Comparison of ENCODE assay signal across 18 cellular contexts in genomic region chr10:66931949-66932343, GRCh38. TPM values are rescaled to one million over a fixed set of nuclear protein-coding genes. Genes with fewer than 3 reads are reported as not detected.
A peak's percentile ranks its signal among the peaks of the same experiment; 100 is the strongest.
DNase-seq lines count a peak whose midpoint lies in the region; ATAC-seq, FAIRE-seq and TF ChIP-seq lines count a peak whose summit lies in the region.
"Had no signal": no experiment of that assay in that cellular context is flagged by ENCODE, and none has a peak within 500 bp of the region (broad histone marks: within the 10 kb centered on the region; RNA-seq: fewer than 3 reads in every experiment).

No MANE protein-coding gene starts in this region.

- no peak for TF ChIP-seq CTCF in endothelial cell (IDR thresholded peaks at IDR 0.05; ENCODE audit: unreplicated experiment)

- H3K4me3 Mint-ChIP-seq in endothelial cell (ENCODE audit: unreplicated experiment) (no peak overlapping the region), T-cell (no peak overlapping the region)
- H3K4me3 Mint-ChIP-seq: activated CD4-positive, alpha-beta T cell treated with anti-CD3 and anti-CD28 coated beads, Interleukin-2, amount 10 ng/mL, durations not matched to agents 24 days and 14 days; effector memory CD8-positive, alpha-beta T cell; mesothelial cell of epicardium had no signal

- H3K4me1 Mint-ChIP-seq in endothelial cell (ENCODE audit: unreplicated experiment) (peaks cover 3% of the 10 kb centered on the region), T-cell (peaks cover 0 to 3% (median 0%) of the 10 kb centered on the region in 3 donors)
- H3K4me1 Mint-ChIP-seq: activated CD4-positive, alpha-beta T cell treated with anti-CD3 and anti-CD28 coated beads, Interleukin-2, amount 10 ng/mL, durations not matched to agents 24 days and 14 days had no signal

- peaks cover 4% of the 10 kb centered on the region for H3K27me3 Mint-ChIP-seq in endothelial cell (ENCODE audit: unreplicated experiment)
- peaks cover 30 to 33% of the 10 kb centered on the region in 2 donors for H3K27me3 Mint-ChIP-seq in T-cell

- TF ChIP-seq POLR2A in H54 (IDR thresholded peaks at IDR 0.05; ENCODE audit: low read depth, low read length), result no peak

- H3K27ac Mint-ChIP-seq in endothelial cell (ENCODE audit: unreplicated experiment) (no peak overlapping the region), T-cell (no peak overlapping the region)
- H3K27ac Mint-ChIP-seq: activated CD4-positive, alpha-beta T cell treated with anti-CD3 and anti-CD28 coated beads, Interleukin-2, amount 10 ng/mL, durations not matched to agents 24 days and 14 days; effector memory CD8-positive, alpha-beta T cell; mesothelial cell of epicardium had no signal

- no peak for ATAC-seq in T-cell (replicated peaks in 1 of 4)
- ATAC-seq: effector memory CD8-positive, alpha-beta T cell had no signal

- FAIRE-seq in H54 (lab: Jason Lieb, UNC), result peak; percentile 65

- H3K9me3 Mint-ChIP-seq in endothelial cell (ENCODE audit: unreplicated experiment) (no peaks in the 10 kb centered on the region), T-cell (no peaks in the 10 kb centered on the region)
- H3K9me3 Mint-ChIP-seq: activated CD4-positive, alpha-beta T cell treated with anti-CD3 and anti-CD28 coated beads, Interleukin-2, amount 10 ng/mL, durations not matched to agents 24 days and 14 days; mesothelial cell of epicardium had no signal

- DNase-seq in H54 (ENCODE audit: insufficient read length, low spot score) (no peak), SK-N-DZ (ENCODE audit: low spot score) (peak; percentile 13), hypothalamus (lab: John Stamatoyannopoulos, UW) (peak in 32 of 51 donors; percentile 2 to 80 (median 27)), pons (ENCODE audit: low spot score) (peak; percentile 91), endothelial cell (ENCODE audit: low spot score) (no peak), T-cell (no peak)
- no peak for DNase-seq in activated naive CD4-positive, alpha-beta T cell treated with anti-CD3 and anti-CD28 coated beads, Interleukin-2, amount 50 U/mL, for 16 hours
- DNase-seq: activated effector memory CD4-positive, alpha-beta T cell treated with Interleukin-2 at 50 U/mL for 16 hours; effector memory CD8-positive, alpha-beta T cell; heart right ventricle; right lobe of liver; stimulated activated naive CD4-positive, alpha-beta T cell treated with Interleukin-2 at 50 U/mL for 16 hours; upper lobe of left lung had no signal

- CTCF ChIA-PET in T-cell (lab: Charles Lee), result no interaction called here

- POLR2A ChIA-PET in T-cell (lab: Charles Lee), result no interaction called here

- no peaks in the 10 kb centered on the region for H3K36me3 Mint-ChIP-seq in endothelial cell (ENCODE audit: low read depth, unreplicated experiment)
- no peaks in the 10 kb centered on the region for H3K36me3 Mint-ChIP-seq in T-cell
- H3K36me3 Mint-ChIP-seq: mesothelial cell of epicardium had no signal

RNA-seq across cellular contexts. Expression of gene LRRTM3, which starts 6.1 kb away (rescaled TPM):
- polyA plus RNA-seq in SK-N-DZ (2014; cell fraction: cytosol; rRNA removed), result not detected in 2 replicates
- polyA plus RNA-seq in SK-N-DZ (2014; cell fraction: nucleus; rRNA removed), result not detected in 2 replicates
- total RNA-seq in endothelial cell (ENCODE audit: unreplicated experiment), result not detected
- not detected for total RNA-seq in T-cell
- total RNA-seq: activated CD4-positive, alpha-beta T cell treated with anti-CD3 and anti-CD28 coated beads, Interleukin-2, amount 10 ng/mL, durations not matched to agents 24 days and 14 days; Daoy; fibroblast of lung; heart right ventricle; right lobe of liver; upper lobe of left lung had no signal
- polyA plus RNA-seq: fibroblast of lung, heart right ventricle, keratinocyte had no signal

Comparison
In these comparisons a context has a peak if more than half of its experiments do, and no peak if none do; other contexts are left out.
1. DNase-seq: peak in SK-N-DZ (single experiment), hypothalamus (32 of 51) and pons (single experiment); none in H54 (single experiment), endothelial cell (single experiment), activated naive CD4-positive, alpha-beta T cell treated with anti-CD3 and anti-CD28 coated beads, Interleukin-2, amount 50 U/mL, for 16 hours (single experiment) and T-cell (0 of 34).